ENCODE assay signal across 8 cellular contexts in genomic region chr18:46213295-46213694, GRCh38.
DNase-seq lines count a peak whose midpoint lies in the region; ATAC-seq and TF ChIP-seq lines count a peak whose summit lies in the region.

No MANE protein-coding gene starts in this region.

- in situ Hi-C loops in astrocyte of the cerebellum (cut with HindIII; ENCODE audit: low sequenced_read_pairs): no loop called here

- peaks cover 23% of the 10 kb centered on the region for H3K36me3 Mint-ChIP-seq in memory B cell

- peak; percentile 20 for TF ChIP-seq CTCF in astrocyte of the cerebellum (IDR thresholded peaks at IDR 0.05; ENCODE audit: low read depth, low read length, missing control alignments)

- no peak overlapping the region for H3K4me3 Mint-ChIP-seq in memory B cell

- ATAC-seq in memory B cell (ENCODE audit: low read depth) (peak; percentile 39), HG03354 (IDR thresholded peaks at IDR 0.05; ENCODE audit: poor library complexity, severe bottlenecking, unreplicated experiment) (no peak), HG02763 (IDR thresholded peaks at IDR 0.05; ENCODE audit: unreplicated experiment) (no peak)

- H3K4me3 ChIP-seq in astrocyte of the cerebellum (ENCODE audit: low read depth, low read length): no peak overlapping the region

- no peaks in the 10 kb centered on the region for H3K27me3 Mint-ChIP-seq in memory B cell

- no peaks in the 10 kb centered on the region for H3K9me3 Mint-ChIP-seq in memory B cell

- no peak overlapping the region for H3K27ac Mint-ChIP-seq in memory B cell

- DNase-seq in COLO829 (ENCODE audit: low spot score) (peak; percentile 52), HT-29 (ENCODE audit: low spot score) (peak; percentile 11), astrocyte of the cerebellum (ENCODE audit: low read depth) (no peak), memory B cell (ENCODE audit: low spot score in 2 of 2) (peak in 1 of 2 donors; percentile 12), SW480 (ENCODE audit: low spot score) (no peak), amygdala (lab: John Stamatoyannopoulos, UW) (no peak)

- peaks cover 35% of the 10 kb centered on the region for H3K4me1 Mint-ChIP-seq in memory B cell

Comparison
In these comparisons a context has a peak if more than half of its experiments do, and no peak if none do; other contexts are left out.
1. DNase-seq: peak in COLO829 (single experiment) and HT-29 (single experiment); none in astrocyte of the cerebellum (single experiment), SW480 (single experiment) and amygdala (0 of 56).